14 cellular contexts compared by ENCODE assay signal in the genomic region with DNA sequence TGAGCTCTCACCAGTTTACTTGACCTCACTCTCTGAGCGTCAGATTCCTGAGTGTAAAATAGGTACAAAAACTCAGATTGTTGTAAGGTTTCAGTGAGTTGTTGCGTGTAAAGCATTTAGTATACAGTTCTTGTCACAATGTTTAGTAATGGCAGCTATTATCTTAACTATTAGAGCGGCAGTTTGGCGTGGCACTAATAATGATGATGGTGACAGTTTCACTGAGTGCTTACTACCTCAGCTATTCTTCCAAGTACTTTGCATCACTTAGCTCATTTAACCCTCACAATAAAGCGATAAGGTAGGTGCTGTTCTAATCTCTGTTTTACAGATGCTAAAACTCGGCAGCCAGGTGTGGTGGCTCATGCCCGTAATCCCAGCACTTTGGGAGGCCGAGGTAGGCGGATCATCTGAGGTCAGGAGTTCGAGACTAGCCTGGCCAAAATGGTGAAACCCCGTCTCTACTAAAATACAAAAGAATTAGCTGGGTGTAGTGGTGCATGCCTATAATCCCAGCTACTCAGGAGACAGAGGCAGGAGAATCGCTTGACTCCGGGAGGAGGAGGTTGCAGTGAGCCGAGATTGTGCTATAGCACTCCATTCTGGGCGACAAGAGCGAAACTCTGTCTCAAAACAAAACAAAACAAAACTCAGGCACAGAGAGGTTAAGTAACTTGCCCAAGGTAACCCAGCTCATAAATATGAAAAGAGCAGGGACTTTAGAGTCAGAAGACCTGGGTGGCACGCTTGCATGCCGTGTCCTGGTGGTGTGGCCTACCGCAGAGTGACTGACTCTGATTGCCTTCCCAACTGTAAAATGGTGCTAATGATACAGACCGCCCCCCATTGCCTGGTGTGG.
DNase-seq lines count a peak whose midpoint lies in the region; ATAC-seq, FAIRE-seq and TF ChIP-seq lines count a peak whose summit lies in the region.
"Had no signal": no experiment of that assay in that cellular context is flagged by ENCODE, and none has a peak within 500 bp of the region (broad histone marks: within the 10 kb centered on the region; RNA-seq: fewer than 3 reads in every experiment).

No MANE protein-coding gene starts in this region.

- H3K27ac ChIP-seq in A549 (peak overlapping the region; percentile 59 to 76; a peak in 4 of 6 replicates), HEK293 (ENCODE audit: extremely low read depth, low read depth, low read length) (no peak overlapping the region)
- H3K27ac ChIP-seq: ascending aorta, SK-N-MC, vagina had no signal

- peak overlapping the region; percentile 85 for H3K27ac Mint-ChIP-seq in activated naive CD8-positive, alpha-beta T cell treated with anti-CD3 and anti-CD28 coated beads, Interleukin-2, amount 10 ng/mL, durations not matched to agents 7 days and 5 days

- POLR2A ChIA-PET in A549 (lab: Yijun Ruan, JAX), result no interaction called here
- POLR2A ChIA-PET in HEK293 (lab: Yijun Ruan, JAX), result interaction anchor here (1.2 kb wide), 1 partner anchor 20 kb away, joined by 3 read pairs; no protein-coding TSS in a partner anchor
- POLR2A ChIA-PET in activated naive CD8-positive, alpha-beta T cell treated with anti-CD3 and anti-CD28 coated beads, Interleukin-2, amount 10 ng/mL, durations not matched to agents 7 days and 5 days (lab: Charles Lee), result interaction anchor here (0.8 to 4.8 kb wide), 21 partner anchors 10 to 209 kb away, joined by 3 to 58 read pairs (median 5); a partner anchor contains a TSS

- no peak for FAIRE-seq in A549 (lab: Jason Lieb, UNC)

- H3K4me1 ChIP-seq in A549 (peaks cover 75% of the 10 kb centered on the region), HEK293 (ENCODE audit: control insufficient read depth, insufficient read depth, low read length) (no peaks in the 10 kb centered on the region), mucosa of stomach (ENCODE audit: control insufficient read depth, insufficient read depth, low read length) (peaks cover 60% of the 10 kb centered on the region)

- no peaks in the 10 kb centered on the region for H3K27me3 Mint-ChIP-seq in activated naive CD8-positive, alpha-beta T cell treated with anti-CD3 and anti-CD28 coated beads, Interleukin-2, amount 10 ng/mL, durations not matched to agents 7 days and 5 days

- no peaks in the 10 kb centered on the region for H3K36me3 ChIP-seq in HEK293 (ENCODE audit: control insufficient read depth in 2 of 2, insufficient read depth in 1 of 2, low read length in 2 of 2)
- H3K36me3 ChIP-seq in mucosa of stomach (ENCODE audit: control insufficient read depth, insufficient read depth, low read length), result no peaks in the 10 kb centered on the region
- H3K36me3 ChIP-seq: ascending aorta, vagina had no signal

- no peak for TF ChIP-seq RAD21 in A549 (conservative IDR thresholded peaks at IDR 0.05 in 1 of 2, IDR thresholded peaks at IDR 0.05 in 1 of 2)

- H3K4me3 ChIP-seq in A549, result no peak overlapping the region
- no peak overlapping the region for H3K4me3 ChIP-seq in HEK293 (ENCODE audit: low read depth, low read length)
- no peak overlapping the region for H3K4me3 ChIP-seq in mucosa of stomach (ENCODE audit: low read length)
- H3K4me3 ChIP-seq: ascending aorta, SK-N-MC, vagina had no signal

- TF ChIP-seq CTCF in A549 (IDR thresholded peaks at IDR 0.05) (no peak), HEK293 (tag by site-specific recombination; IDR thresholded peaks at IDR 0.05) (no peak)

- no peak for TF ChIP-seq EP300 in A549 (IDR thresholded peaks at IDR 0.05)

- H3K4me1 Mint-ChIP-seq in activated naive CD8-positive, alpha-beta T cell treated with anti-CD3 and anti-CD28 coated beads, Interleukin-2, amount 10 ng/mL, durations not matched to agents 7 days and 5 days, result peaks cover 78% of the 10 kb centered on the region

- no peak for TF ChIP-seq POLR2A in A549 (IDR thresholded peaks at IDR 0.05; ENCODE audit: low read length)

- H3K9ac ChIP-seq in mucosa of stomach (ENCODE audit: low read length), result peak overlapping the region; percentile 29

- H3K9me3 Mint-ChIP-seq in activated naive CD8-positive, alpha-beta T cell treated with anti-CD3 and anti-CD28 coated beads, Interleukin-2, amount 10 ng/mL, durations not matched to agents 7 days and 5 days, result no peaks in the 10 kb centered on the region

- H3K4me3 Mint-ChIP-seq in activated naive CD8-positive, alpha-beta T cell treated with anti-CD3 and anti-CD28 coated beads, Interleukin-2, amount 10 ng/mL, durations not matched to agents 7 days and 5 days, result peak overlapping the region; percentile 56

- ATAC-seq in A549 (no peak), HG03460 (IDR thresholded peaks at IDR 0.05; ENCODE audit: unreplicated experiment) (no peak), GM21717 (IDR thresholded peaks at IDR 0.05; ENCODE audit: unreplicated experiment) (no peak)
- ATAC-seq in activated naive CD8-positive, alpha-beta T cell treated with anti-CD3 and anti-CD28 coated beads, Interleukin-2, amount 10 ng/mL, durations not matched to agents 7 days and 5 days (ENCODE audit: low read depth), result no peak

- H3K9me3 ChIP-seq in A549 (no peaks in the 10 kb centered on the region), HEK293 (ENCODE audit: control insufficient read depth, insufficient read depth, low read depth, low read length) (no peaks in the 10 kb centered on the region), mucosa of stomach (ENCODE audit: control insufficient read depth, low read length) (no peaks in the 10 kb centered on the region)
- H3K9me3 ChIP-seq: ascending aorta, vagina had no signal

- no peaks in the 10 kb centered on the region for H3K27me3 ChIP-seq in mucosa of stomach (ENCODE audit: control insufficient read depth, insufficient read depth, low read length)
- H3K27me3 ChIP-seq: ascending aorta, vagina had no signal

- DNase-seq in A549 (ENCODE audit: low read depth in 1 of 2, low spot score in 1 of 2) (no peak), cerebellar cortex (ENCODE audit: low spot score) (no peak), HCEC 1CT (no peak)
- no peak for DNase-seq in activated naive CD8-positive, alpha-beta T cell treated with anti-CD3 and anti-CD28 coated beads, Interleukin-2, amount 10 ng/mL, durations not matched to agents 7 days and 5 days
- DNase-seq: C1 segment of cervical spinal cord, NCI-H1092, NCI-H748 treated with DMSO at 0.1 percent for 48 hours had no signal

- H3K36me3 Mint-ChIP-seq in activated naive CD8-positive, alpha-beta T cell treated with anti-CD3 and anti-CD28 coated beads, Interleukin-2, amount 10 ng/mL, durations not matched to agents 7 days and 5 days, result peaks cover 27% of the 10 kb centered on the region

- H3K4me2 ChIP-seq in A549, result 0 out of 3 replicates have a peak overlapping the region, but pooled peaks have one; percentile 57

- WGBS in A549 (ENCODE audit: missing lambda C conversion rate), result 94% methylated on average over 20 of the region's 20 CpGs

- CTCF ChIA-PET in A549 (lab: Yijun Ruan, JAX) (interaction anchor here (0.6 to 2.6 kb wide), 6 partner anchors 12 to 203 kb away, joined by 3 to 11 read pairs (median 5); no protein-coding TSS in a partner anchor), HEK293 (lab: Yijun Ruan, JAX) (interaction anchor here (1.9 kb wide), 1 partner anchor 122 kb away, joined by 7 read pairs; no protein-coding TSS in a partner anchor)

TF ChIP-seq in A549, 52 proteins besides CTCF, POLR2A, EP300 and RAD21:
- TF ChIP-seq ZNF302 (CRISPR knock-in tag; IDR thresholded peaks at IDR 0.05) (no peak), ZFP36 (IDR thresholded peaks at IDR 0.05; ENCODE audit: borderline replicate concordance, partially characterized antibody) (peak; percentile 46), MAFK (IDR thresholded peaks at IDR 0.05; ENCODE audit: partially characterized antibody) (no peak), JUN (IDR thresholded peaks at IDR 0.05) (0 out of 5 replicates have a peak, but pooled peaks of 1 of the 2 experiments have one; percentile 43)
- TF ChIP-seq, protein P1, sequence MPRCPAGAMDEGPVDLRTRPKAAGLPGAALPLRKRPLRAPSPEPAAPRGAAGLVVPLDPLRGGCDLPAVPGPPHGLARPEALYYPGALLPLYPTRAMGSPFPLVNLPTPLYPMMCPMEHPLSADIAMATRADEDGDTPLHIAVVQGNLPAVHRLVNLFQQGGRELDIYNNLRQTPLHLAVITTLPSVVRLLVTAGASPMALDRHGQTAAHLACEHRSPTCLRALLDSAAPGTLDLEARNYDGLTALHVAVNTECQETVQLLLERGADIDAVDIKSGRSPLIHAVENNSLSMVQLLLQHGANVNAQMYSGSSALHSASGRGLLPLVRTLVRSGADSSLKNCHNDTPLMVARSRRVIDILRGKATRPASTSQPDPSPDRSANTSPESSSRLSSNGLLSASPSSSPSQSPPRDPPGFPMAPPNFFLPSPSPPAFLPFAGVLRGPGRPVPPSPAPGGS (IDR thresholded peaks at IDR 0.05), result no peak

TF ChIP-seq in HEK293, 187 proteins besides CTCF, POLR2A, EP300 and RAD21:
- TF ChIP-seq ZNF366 (tag by site-specific recombination; conservative IDR thresholded peaks at IDR 0.05) (no peak), ZNF768 (tag by site-specific recombination; IDR thresholded peaks at IDR 0.05) (peak; percentile 67)
